In the genomic region with DNA sequence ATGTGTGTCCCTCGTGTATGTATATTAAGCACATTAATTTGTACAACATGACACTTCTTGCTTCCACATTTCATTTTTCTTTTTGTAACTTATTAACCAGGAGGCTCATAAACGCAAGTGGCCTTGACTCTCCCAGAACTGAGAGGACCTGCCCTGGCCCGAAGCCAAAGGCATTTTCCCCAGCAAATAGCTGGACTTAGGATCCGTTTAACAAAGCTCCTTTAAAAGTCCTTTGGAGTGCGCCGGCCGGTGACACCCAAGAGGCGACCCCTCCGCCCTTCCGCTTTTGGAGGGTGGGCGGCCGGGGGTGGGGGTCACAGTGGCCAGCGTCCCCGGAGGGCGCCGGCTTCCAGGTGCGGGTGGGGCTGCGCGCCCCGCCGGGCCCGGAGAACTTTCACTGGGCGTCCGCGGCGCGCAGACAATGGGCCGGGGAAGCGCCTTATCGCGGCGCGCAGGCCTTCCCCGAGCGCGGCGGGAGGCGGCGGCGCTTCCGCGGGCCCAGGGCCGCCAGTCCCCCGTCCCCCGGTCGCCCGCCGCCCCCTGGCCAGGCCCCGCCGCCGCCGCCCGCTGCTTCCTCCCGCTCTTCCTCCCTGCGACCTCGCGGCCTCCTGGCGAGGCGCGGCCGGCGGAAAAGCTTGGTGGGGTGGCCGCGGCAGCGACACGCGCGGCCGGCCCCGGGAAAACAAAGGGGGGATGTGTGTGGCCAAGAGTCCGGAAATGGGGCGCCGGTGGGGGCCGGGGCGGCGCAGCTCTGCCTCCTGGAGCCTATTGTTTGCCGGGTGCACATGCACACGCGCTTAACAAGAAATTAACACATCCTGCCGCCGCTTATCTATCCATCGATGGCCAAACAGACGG, we compare ENCODE assay signal across 8 cellular contexts.
DNase-seq lines count a peak whose midpoint lies in the region; ATAC-seq and TF ChIP-seq lines count a peak whose summit lies in the region.
"Had no signal": no experiment of that assay in that cellular context is flagged by ENCODE, and none has a peak within 500 bp of the region (broad histone marks: within the 10 kb centered on the region; RNA-seq: fewer than 3 reads in every experiment).

No MANE protein-coding gene starts in this region.

- intact Hi-C loops in CD14-positive monocyte (cut with micrococcal nuclease), result no loop called here

- peaks cover 9% of the 10 kb centered on the region for H3K9me3 Mint-ChIP-seq in activated T-helper 17 cell treated with anti-CD3 and anti-CD28 coated beads, Interleukin-2, amount 50 U/mL, for 72 hours
- peaks cover 7 to 29% (median 18%) of the 10 kb centered on the region in 7 donors for H3K9me3 Mint-ChIP-seq in CD14-positive monocyte

- no peak for ATAC-seq in HG02970 (IDR thresholded peaks at IDR 0.05; ENCODE audit: low FRiP score, unreplicated experiment)
- ATAC-seq in activated T-helper 17 cell treated with anti-CD3 and anti-CD28 coated beads, Interleukin-2, amount 50 U/mL, for 72 hours (replicated peaks), result no peak

- in situ Hi-C loops in astrocyte of the cerebellum (cut with HindIII; ENCODE audit: low sequenced_read_pairs), result no loop called here

- no peak overlapping the region for H3K9ac ChIP-seq in iPS-15b (ENCODE audit: low read depth, low read length)

- no peaks in the 10 kb centered on the region for H3K4me1 Mint-ChIP-seq in activated T-helper 17 cell treated with anti-CD3 and anti-CD28 coated beads, Interleukin-2, amount 50 U/mL, for 72 hours
- H3K4me1 Mint-ChIP-seq in CD14-positive monocyte, result no peaks in the 10 kb centered on the region
- H3K4me1 Mint-ChIP-seq: memory B cell had no signal

- H3K36me3 ChIP-seq in iPS-15b (ENCODE audit: control insufficient read depth, insufficient read depth, low read length), result no peaks in the 10 kb centered on the region

- H3K4me1 ChIP-seq in iPS-15b (ENCODE audit: control insufficient read depth, insufficient read depth, low read length), result no peaks in the 10 kb centered on the region

- DNase-seq in HuH-7 (ENCODE audit: low spot score) (peak; percentile 77), astrocyte of the cerebellum (ENCODE audit: low read depth) (peak; percentile 12), skeletal muscle cell (ENCODE audit: low read depth) (no peak), CD14-positive monocyte (ENCODE audit: low spot score) (no peak)

- no peak overlapping the region for H3K27ac Mint-ChIP-seq in activated T-helper 17 cell treated with anti-CD3 and anti-CD28 coated beads, Interleukin-2, amount 50 U/mL, for 72 hours
- H3K27ac Mint-ChIP-seq in CD14-positive monocyte, result no peak overlapping the region
- H3K27ac Mint-ChIP-seq: memory B cell had no signal

- peak overlapping the region; percentile 31 for H3K4me3 ChIP-seq in astrocyte of the cerebellum (ENCODE audit: low read depth, low read length)
- peak overlapping the region; percentile 39 for H3K4me3 ChIP-seq in iPS-15b (ENCODE audit: low read depth, low read length)
- peak overlapping the region; percentile 32 for H3K4me3 ChIP-seq in skeletal muscle cell (ENCODE audit: low read depth, low read length)

- H3K9me3 ChIP-seq in iPS-15b (ENCODE audit: control insufficient read depth, insufficient read depth, low read length), result no peaks in the 10 kb centered on the region

- no peak overlapping the region for H3K4me3 Mint-ChIP-seq in activated T-helper 17 cell treated with anti-CD3 and anti-CD28 coated beads, Interleukin-2, amount 50 U/mL, for 72 hours
- peak overlapping the region in 1 of 2 donors; percentile 82 for H3K4me3 Mint-ChIP-seq in CD14-positive monocyte
- H3K4me3 Mint-ChIP-seq: memory B cell had no signal

- H3K27me3 Mint-ChIP-seq in activated T-helper 17 cell treated with anti-CD3 and anti-CD28 coated beads, Interleukin-2, amount 50 U/mL, for 72 hours, result peaks cover 41% of the 10 kb centered on the region
- H3K27me3 Mint-ChIP-seq in CD14-positive monocyte (ENCODE audit: low read depth in 3 of 3), result peaks cover 31 to 43% (median 34%) of the 10 kb centered on the region in 3 donors

- H3K27me3 ChIP-seq in iPS-15b (ENCODE audit: control insufficient read depth, insufficient read depth, low read length), result no peaks in the 10 kb centered on the region

- no peak for TF ChIP-seq CTCF in astrocyte of the cerebellum (IDR thresholded peaks at IDR 0.05; ENCODE audit: low read depth, low read length, missing control alignments)
- TF ChIP-seq CTCF in CD14-positive monocyte (IDR thresholded peaks at IDR 0.05), result no peak

- no peaks in the 10 kb centered on the region for H3K36me3 Mint-ChIP-seq in activated T-helper 17 cell treated with anti-CD3 and anti-CD28 coated beads, Interleukin-2, amount 50 U/mL, for 72 hours (ENCODE audit: low read depth)
- H3K36me3 Mint-ChIP-seq in CD14-positive monocyte, result no peaks in the 10 kb centered on the region
- H3K36me3 Mint-ChIP-seq: memory B cell had no signal

Comparison
In these comparisons a context has a peak if more than half of its experiments do, and no peak if none do; other contexts are left out.
1. DNase-seq: peak in HuH-7 (single experiment) and astrocyte of the cerebellum (single experiment); none in skeletal muscle cell (single experiment) and CD14-positive monocyte (single experiment).
2. Peak in every context shown above with its lines, with median percentiles within 50 percentile points of each other: H3K4me3 ChIP-seq.